In genomic region chr2:138182276-138182675, GRCh38 we compare ENCODE assay signal across 26 cellular contexts.
"Had no signal": no experiment of that assay in that cellular context is flagged by ENCODE, and none has a peak within 500 bp of the region (broad histone marks: within the 10 kb centered on the region; RNA-seq: fewer than 3 reads in every experiment).

No MANE protein-coding gene starts in this region.

- H3K27me3 ChIP-seq: adrenal gland, body of pancreas, gastroesophageal sphincter, hepatocyte, neutrophil, uterus had no signal

- H3K79me2 ChIP-seq: hepatocyte had no signal

- DNase-seq: activated CD4-positive, alpha-beta T cell treated with anti-CD3 and anti-CD28 coated beads for 48 hours; activated CD4-positive, alpha-beta T cell treated with anti-CD3 and anti-CD28 coated beads, Interleukin-2, amount 50 U/mL, for 48 hours; activated CD8-positive, alpha-beta memory T cell treated with anti-CD3 and anti-CD28 coated beads, Interleukin-2, amount 50 U/mL, for 4 hours; activated effector memory CD4-positive, alpha-beta T cell treated with anti-CD3 and anti-CD28 coated beads, Interleukin-2, amount 50 U/mL, for 16 hours; activated naive CD4-positive, alpha-beta T cell treated with anti-CD3 and anti-CD28 coated beads for 36 hours; activated naive CD8-positive, alpha-beta T cell treated with anti-CD3 and anti-CD28 coated beads for 36 hours; activated T-cell treated with anti-CD3 and anti-CD28 coated beads, Interleukin-2, amount 50 U/mL, for 1 hour; adrenal gland; aorta; body of pancreas; dermis blood vessel endothelial cell; effector CD8-positive, alpha-beta T cell; erythroblast; immature natural killer cell; kidney; left colon; retina; stimulated activated CD4-positive, alpha-beta T cell treated with anti-CD3 and anti-CD28 coated beads, Interleukin-4, amount 100 ng/mL, for 24 hours; uterus had no signal

- H3K4me2 ChIP-seq: hepatocyte had no signal

- H3K9me3 ChIP-seq: adrenal gland, body of pancreas, gastroesophageal sphincter, neutrophil, prostate gland, uterus had no signal

- H3K27ac ChIP-seq: adrenal gland, body of pancreas, gastroesophageal sphincter, hepatocyte, neutrophil, prostate gland, skin epidermis, uterus had no signal

- H3K36me3 ChIP-seq: adrenal gland, gastroesophageal sphincter, neutrophil, prostate gland, uterus had no signal

- H3K4me1 ChIP-seq: adrenal gland, prostate gland, uterus had no signal

- ATAC-seq: activated CD4-positive, CD25-positive, alpha-beta regulatory T cell treated with anti-CD3 and anti-CD28 coated beads, Interleukin-2, amount 50 U/mL, for 24 hours; body of pancreas; stimulated activated effector memory CD8-positive, alpha-beta T cell treated with anti-CD3 and anti-CD28 coated beads, Interleukin-12 subunit alpha, Interleukin-12 subunit beta, amount 100 ng/mL, for 72 hours had no signal

- H3K4me3 ChIP-seq: adrenal gland, body of pancreas, gastroesophageal sphincter, hepatocyte, prostate gland, skin epidermis, uterus had no signal
